1 cellular context compared by ENCODE assay signal in the genomic region with DNA sequence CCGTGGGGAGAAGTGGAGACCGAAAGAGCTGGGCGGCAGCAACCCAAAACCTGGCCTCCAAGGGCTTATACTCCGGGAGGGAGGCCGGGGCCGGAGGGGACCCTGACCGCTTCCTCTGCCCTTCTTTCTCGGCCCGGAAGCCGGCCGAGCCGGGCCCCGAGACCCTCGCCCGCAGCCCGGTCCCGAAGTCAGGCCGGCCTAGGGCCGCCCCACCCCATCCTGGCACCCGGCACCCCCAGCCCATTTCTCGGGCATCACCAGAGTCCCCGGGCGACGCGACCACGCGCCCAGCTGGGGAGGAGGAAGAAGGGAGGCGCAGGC.
TF ChIP-seq lines count a peak whose summit lies in the region.

No MANE protein-coding gene starts in this region.

TF ChIP-seq in HepG2, 621 proteins besides CTCF, POLR2A, EP300 and RAD21 (continued from another document and continues in another):
- TF ChIP-seq, protein P1, sequence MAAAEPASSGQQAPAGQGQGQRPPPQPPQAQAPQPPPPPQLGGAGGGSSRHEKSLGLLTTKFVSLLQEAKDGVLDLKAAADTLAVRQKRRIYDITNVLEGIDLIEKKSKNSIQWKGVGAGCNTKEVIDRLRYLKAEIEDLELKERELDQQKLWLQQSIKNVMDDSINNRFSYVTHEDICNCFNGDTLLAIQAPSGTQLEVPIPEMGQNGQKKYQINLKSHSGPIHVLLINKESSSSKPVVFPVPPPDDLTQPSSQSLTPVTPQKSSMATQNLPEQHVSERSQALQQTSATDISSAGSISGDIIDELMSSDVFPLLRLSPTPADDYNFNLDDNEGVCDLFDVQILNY (CRISPR knock-in tag; conservative IDR thresholded peaks at IDR 0.05), result no peak
- no peak for TF ChIP-seq RFXANK (CRISPR knock-in tag; IDR thresholded peaks at IDR 0.05)
- no peak for TF ChIP-seq SPEN (CRISPR knock-in tag; IDR thresholded peaks at IDR 0.05; ENCODE audit: low read depth)
- no peak for TF ChIP-seq ZNF337 (CRISPR knock-in tag; IDR thresholded peaks at IDR 0.05; ENCODE audit: borderline replicate concordance, low read depth)
- TF ChIP-seq ZNF776 (CRISPR knock-in tag; IDR thresholded peaks at IDR 0.05), result no peak
- TF ChIP-seq FLYWCH1 (CRISPR knock-in tag; IDR thresholded peaks at IDR 0.05), result no peak
- 0 out of 2 replicates have a peak, but pooled peaks have one; percentile 14 for TF ChIP-seq ZNF101 (CRISPR knock-in tag; IDR thresholded peaks at IDR 0.05; ENCODE audit: borderline replicate concordance, low read depth)
- TF ChIP-seq RBM39 (IDR thresholded peaks at IDR 0.05; ENCODE audit: low read depth, low read length, poor library complexity, severe bottlenecking), result peak; percentile 71
- TF ChIP-seq, protein P2, sequence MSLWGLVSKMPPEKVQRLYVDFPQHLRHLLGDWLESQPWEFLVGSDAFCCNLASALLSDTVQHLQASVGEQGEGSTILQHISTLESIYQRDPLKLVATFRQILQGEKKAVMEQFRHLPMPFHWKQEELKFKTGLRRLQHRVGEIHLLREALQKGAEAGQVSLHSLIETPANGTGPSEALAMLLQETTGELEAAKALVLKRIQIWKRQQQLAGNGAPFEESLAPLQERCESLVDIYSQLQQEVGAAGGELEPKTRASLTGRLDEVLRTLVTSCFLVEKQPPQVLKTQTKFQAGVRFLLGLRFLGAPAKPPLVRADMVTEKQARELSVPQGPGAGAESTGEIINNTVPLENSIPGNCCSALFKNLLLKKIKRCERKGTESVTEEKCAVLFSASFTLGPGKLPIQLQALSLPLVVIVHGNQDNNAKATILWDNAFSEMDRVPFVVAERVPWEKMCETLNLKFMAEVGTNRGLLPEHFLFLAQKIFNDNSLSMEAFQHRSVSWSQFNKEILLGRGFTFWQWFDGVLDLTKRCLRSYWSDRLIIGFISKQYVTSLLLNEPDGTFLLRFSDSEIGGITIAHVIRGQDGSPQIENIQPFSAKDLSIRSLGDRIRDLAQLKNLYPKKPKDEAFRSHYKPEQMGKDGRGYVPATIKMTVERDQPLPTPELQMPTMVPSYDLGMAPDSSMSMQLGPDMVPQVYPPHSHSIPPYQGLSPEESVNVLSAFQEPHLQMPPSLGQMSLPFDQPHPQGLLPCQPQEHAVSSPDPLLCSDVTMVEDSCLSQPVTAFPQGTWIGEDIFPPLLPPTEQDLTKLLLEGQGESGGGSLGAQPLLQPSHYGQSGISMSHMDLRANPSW (CRISPR knock-in tag; IDR thresholded peaks at IDR 0.05; ENCODE audit: borderline replicate concordance), result no peak
- TF ChIP-seq, protein P3, sequence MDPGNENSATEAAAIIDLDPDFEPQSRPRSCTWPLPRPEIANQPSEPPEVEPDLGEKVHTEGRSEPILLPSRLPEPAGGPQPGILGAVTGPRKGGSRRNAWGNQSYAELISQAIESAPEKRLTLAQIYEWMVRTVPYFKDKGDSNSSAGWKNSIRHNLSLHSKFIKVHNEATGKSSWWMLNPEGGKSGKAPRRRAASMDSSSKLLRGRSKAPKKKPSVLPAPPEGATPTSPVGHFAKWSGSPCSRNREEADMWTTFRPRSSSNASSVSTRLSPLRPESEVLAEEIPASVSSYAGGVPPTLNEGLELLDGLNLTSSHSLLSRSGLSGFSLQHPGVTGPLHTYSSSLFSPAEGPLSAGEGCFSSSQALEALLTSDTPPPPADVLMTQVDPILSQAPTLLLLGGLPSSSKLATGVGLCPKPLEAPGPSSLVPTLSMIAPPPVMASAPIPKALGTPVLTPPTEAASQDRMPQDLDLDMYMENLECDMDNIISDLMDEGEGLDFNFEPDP (CRISPR knock-in tag; conservative IDR thresholded peaks at IDR 0.05), result no peak
- TF ChIP-seq BRCA1 (CRISPR knock-in tag; IDR thresholded peaks at IDR 0.05), result 0 out of 2 replicates have a peak, but pooled peaks have one; percentile 1
- TF ChIP-seq ZNF251 (CRISPR knock-in tag; IDR thresholded peaks at IDR 0.05), result no peak
- no peak for TF ChIP-seq GTF3A (CRISPR knock-in tag; conservative IDR thresholded peaks at IDR 0.05)
- 0 out of 2 replicates have a peak, but pooled peaks have one; percentile 11 for TF ChIP-seq ZNF501 (CRISPR knock-in tag; IDR thresholded peaks at IDR 0.05)
- TF ChIP-seq ZNF772 (CRISPR knock-in tag; IDR thresholded peaks at IDR 0.05), result no peak
- TF ChIP-seq, protein P4, sequence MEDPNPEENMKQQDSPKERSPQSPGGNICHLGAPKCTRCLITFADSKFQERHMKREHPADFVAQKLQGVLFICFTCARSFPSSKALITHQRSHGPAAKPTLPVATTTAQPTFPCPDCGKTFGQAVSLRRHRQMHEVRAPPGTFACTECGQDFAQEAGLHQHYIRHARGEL (CRISPR knock-in tag; IDR thresholded peaks at IDR 0.05), result no peak
- TF ChIP-seq, protein P5, sequence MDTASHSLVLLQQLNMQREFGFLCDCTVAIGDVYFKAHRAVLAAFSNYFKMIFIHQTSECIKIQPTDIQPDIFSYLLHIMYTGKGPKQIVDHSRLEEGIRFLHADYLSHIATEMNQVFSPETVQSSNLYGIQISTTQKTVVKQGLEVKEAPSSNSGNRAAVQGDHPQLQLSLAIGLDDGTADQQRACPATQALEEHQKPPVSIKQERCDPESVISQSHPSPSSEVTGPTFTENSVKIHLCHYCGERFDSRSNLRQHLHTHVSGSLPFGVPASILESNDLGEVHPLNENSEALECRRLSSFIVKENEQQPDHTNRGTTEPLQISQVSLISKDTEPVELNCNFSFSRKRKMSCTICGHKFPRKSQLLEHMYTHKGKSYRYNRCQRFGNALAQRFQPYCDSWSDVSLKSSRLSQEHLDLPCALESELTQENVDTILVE (CRISPR knock-in tag; IDR thresholded peaks at IDR 0.05), result no peak
- 0 out of 2 replicates have a peak, but pooled peaks have one; percentile 11 for TF ChIP-seq ZNF775 (CRISPR knock-in tag; IDR thresholded peaks at IDR 0.05; ENCODE audit: borderline replicate concordance)
- TF ChIP-seq TEAD3 (CRISPR knock-in tag; optimal IDR thresholded peaks at IDR 0.05; ENCODE audit: borderline replicate concordance), result no peak
- TF ChIP-seq, protein P6, sequence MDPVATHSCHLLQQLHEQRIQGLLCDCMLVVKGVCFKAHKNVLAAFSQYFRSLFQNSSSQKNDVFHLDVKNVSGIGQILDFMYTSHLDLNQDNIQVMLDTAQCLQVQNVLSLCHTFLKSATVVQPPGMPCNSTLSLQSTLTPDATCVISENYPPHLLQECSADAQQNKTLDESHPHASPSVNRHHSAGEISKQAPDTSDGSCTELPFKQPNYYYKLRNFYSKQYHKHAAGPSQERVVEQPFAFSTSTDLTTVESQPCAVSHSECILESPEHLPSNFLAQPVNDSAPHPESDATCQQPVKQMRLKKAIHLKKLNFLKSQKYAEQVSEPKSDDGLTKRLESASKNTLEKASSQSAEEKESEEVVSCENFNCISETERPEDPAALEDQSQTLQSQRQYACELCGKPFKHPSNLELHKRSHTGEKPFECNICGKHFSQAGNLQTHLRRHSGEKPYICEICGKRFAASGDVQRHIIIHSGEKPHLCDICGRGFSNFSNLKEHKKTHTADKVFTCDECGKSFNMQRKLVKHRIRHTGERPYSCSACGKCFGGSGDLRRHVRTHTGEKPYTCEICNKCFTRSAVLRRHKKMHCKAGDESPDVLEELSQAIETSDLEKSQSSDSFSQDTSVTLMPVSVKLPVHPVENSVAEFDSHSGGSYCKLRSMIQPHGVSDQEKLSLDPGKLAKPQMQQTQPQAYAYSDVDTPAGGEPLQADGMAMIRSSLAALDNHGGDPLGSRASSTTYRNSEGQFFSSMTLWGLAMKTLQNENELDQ (CRISPR knock-in tag; IDR thresholded peaks at IDR 0.05; ENCODE audit: borderline replicate concordance), result no peak
- TF ChIP-seq IRX3 (CRISPR knock-in tag; IDR thresholded peaks at IDR 0.05; ENCODE audit: borderline replicate concordance, low read depth), result peak; percentile 55; the same call in 1 of the 2 replicates
- TF ChIP-seq, protein P7, sequence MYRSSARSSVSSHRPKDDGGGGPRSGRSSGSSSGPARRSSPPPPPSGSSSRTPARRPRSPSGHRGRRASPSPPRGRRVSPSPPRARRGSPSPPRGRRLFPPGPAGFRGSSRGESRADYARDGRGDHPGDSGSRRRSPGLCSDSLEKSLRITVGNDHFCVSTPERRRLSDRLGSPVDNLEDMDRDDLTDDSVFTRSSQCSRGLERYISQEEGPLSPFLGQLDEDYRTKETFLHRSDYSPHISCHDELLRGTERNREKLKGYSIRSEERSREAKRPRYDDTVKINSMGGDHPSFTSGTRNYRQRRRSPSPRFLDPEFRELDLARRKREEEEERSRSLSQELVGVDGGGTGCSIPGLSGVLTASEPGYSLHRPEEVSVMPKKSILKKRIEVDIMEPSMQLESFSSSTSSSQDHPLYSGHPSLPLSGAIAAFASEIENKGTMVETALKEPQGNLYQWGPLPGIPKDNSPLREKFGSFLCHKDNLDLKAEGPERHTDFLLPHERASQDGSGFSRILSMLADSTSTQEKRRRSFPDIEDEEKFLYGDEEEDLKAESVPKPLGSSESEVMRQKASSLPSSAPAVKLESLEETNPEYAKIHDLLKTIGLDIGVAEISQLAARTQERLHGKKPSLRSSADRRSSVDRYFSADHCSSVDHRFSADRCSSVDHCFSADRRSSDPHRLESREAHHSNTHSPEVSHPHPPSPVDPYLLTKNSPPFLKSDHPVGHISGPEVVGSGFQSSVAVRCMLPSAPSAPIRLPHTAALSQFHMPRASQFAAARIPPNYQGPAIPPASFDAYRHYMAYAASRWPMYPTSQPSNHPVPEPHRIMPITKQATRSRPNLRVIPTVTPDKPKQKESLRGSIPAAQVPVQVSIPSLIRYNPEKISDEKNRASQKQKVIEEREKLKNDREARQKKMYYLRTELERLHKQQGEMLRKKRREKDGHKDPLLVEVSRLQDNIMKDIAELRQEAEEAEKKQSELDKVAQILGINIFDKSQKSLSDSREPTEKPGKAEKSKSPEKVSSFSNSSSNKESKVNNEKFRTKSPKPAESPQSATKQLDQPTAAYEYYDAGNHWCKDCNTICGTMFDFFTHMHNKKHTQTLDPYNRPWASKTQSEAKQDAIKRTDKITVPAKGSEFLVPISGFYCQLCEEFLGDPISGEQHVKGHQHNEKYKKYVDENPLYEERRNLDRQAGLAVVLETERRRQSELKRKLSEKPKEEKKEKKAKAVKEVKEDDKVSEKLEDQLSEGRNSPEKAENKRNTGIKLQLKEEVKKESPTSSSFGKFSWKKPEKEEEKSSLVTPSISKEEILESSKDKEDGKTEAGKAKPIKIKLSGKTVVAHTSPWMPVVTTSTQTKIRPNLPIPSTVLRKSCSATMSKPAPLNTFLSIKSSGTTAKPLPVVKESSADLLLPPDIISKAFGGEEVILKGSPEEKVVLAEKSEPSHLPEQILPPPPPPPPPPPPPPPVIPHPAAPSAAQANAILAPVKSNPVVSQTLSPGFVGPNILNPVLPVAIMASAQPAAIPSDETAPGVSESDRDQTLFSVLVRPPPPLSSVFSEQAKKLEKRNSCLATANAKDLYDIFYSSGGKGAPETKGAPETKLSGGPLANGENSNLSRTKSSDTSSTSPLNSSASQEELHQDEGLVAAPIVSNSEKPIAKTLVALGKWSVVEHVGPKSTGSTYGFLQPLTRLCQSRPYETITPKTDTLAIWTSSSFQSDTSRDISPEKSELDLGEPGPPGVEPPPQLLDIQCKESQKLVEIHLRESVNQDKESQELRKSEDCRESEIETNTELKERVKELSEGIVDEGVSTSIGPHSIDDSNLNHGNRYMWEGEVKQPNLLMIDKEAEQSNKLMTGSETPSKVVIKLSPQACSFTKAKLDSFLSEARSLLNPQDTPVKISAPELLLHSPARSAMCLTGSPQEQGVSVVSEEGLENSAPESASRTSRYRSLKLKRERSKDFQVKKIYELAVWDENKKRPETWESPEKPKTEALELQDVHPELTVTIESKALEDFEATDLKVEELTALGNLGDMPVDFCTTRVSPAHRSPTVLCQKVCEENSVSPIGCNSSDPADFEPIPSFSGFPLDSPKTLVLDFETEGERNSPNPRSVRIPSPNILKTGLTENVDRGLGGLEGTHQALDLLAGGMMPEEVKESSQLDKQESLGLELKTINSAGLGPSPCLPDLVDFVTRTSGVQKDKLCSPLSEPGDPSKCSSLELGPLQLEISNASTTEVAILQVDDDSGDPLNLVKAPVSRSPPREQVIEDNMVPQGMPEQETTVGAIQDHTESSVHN (CRISPR knock-in tag; IDR thresholded peaks at IDR 0.05), result no peak
- TF ChIP-seq CENPX (CRISPR knock-in tag; IDR thresholded peaks at IDR 0.05), result no peak
- TF ChIP-seq, protein P8, sequence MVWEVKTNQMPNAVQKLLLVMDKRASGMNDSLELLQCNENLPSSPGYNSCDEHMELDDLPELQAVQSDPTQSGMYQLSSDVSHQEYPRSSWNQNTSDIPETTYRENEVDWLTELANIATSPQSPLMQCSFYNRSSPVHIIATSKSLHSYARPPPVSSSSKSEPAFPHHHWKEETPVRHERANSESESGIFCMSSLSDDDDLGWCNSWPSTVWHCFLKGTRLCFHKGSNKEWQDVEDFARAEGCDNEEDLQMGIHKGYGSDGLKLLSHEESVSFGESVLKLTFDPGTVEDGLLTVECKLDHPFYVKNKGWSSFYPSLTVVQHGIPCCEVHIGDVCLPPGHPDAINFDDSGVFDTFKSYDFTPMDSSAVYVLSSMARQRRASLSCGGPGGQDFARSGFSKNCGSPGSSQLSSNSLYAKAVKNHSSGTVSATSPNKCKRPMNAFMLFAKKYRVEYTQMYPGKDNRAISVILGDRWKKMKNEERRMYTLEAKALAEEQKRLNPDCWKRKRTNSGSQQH (CRISPR knock-in tag; IDR thresholded peaks at IDR 0.05; ENCODE audit: low read depth), result no peak
- TF ChIP-seq PRPF4 (IDR thresholded peaks at IDR 0.05; ENCODE audit: low read depth, low read length, poor library complexity, severe bottlenecking), result no peak
- no peak for TF ChIP-seq MED8 (CRISPR knock-in tag; IDR thresholded peaks at IDR 0.05; ENCODE audit: insufficient replicate concordance)
- no peak for TF ChIP-seq FOXM1 (CRISPR knock-in tag; IDR thresholded peaks at IDR 0.05)
- TF ChIP-seq ZNF12 (CRISPR knock-in tag; IDR thresholded peaks at IDR 0.05), result no peak
- no peak for TF ChIP-seq RFX5 (IDR thresholded peaks at IDR 0.05; ENCODE audit: low read depth, low read length)
- TF ChIP-seq, protein P9, sequence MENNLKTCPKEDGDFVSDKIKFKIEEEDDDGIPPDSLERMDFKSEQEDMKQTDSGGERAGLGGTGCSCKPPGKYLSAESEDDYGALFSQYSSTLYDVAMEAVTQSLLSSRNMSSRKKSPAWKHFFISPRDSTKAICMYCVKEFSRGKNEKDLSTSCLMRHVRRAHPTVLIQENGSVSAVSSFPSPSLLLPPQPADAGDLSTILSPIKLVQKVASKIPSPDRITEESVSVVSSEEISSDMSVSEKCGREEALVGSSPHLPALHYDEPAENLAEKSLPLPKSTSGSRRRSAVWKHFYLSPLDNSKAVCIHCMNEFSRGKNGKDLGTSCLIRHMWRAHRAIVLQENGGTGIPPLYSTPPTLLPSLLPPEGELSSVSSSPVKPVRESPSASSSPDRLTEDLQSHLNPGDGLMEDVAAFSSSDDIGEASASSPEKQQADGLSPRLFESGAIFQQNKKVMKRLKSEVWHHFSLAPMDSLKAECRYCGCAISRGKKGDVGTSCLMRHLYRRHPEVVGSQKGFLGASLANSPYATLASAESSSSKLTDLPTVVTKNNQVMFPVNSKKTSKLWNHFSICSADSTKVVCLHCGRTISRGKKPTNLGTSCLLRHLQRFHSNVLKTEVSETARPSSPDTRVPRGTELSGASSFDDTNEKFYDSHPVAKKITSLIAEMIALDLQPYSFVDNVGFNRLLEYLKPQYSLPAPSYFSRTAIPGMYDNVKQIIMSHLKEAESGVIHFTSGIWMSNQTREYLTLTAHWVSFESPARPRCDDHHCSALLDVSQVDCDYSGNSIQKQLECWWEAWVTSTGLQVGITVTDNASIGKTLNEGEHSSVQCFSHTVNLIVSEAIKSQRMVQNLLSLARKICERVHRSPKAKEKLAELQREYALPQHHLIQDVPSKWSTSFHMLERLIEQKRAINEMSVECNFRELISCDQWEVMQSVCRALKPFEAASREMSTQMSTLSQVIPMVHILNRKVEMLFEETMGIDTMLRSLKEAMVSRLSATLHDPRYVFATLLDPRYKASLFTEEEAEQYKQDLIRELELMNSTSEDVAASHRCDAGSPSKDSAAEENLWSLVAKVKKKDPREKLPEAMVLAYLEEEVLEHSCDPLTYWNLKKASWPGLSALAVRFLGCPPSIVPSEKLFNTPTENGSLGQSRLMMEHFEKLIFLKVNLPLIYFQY (CRISPR knock-in tag; IDR thresholded peaks at IDR 0.05; ENCODE audit: borderline replicate concordance), result no peak
- no peak for TF ChIP-seq ELF4 (CRISPR knock-in tag; IDR thresholded peaks at IDR 0.05; ENCODE audit: borderline replicate concordance)
- no peak for TF ChIP-seq ZNF24 (IDR thresholded peaks at IDR 0.05)
- TF ChIP-seq SIX4 (CRISPR knock-in tag; IDR thresholded peaks at IDR 0.05), result no peak
